8 cellular contexts compared by ENCODE assay signal in the genomic region with DNA sequence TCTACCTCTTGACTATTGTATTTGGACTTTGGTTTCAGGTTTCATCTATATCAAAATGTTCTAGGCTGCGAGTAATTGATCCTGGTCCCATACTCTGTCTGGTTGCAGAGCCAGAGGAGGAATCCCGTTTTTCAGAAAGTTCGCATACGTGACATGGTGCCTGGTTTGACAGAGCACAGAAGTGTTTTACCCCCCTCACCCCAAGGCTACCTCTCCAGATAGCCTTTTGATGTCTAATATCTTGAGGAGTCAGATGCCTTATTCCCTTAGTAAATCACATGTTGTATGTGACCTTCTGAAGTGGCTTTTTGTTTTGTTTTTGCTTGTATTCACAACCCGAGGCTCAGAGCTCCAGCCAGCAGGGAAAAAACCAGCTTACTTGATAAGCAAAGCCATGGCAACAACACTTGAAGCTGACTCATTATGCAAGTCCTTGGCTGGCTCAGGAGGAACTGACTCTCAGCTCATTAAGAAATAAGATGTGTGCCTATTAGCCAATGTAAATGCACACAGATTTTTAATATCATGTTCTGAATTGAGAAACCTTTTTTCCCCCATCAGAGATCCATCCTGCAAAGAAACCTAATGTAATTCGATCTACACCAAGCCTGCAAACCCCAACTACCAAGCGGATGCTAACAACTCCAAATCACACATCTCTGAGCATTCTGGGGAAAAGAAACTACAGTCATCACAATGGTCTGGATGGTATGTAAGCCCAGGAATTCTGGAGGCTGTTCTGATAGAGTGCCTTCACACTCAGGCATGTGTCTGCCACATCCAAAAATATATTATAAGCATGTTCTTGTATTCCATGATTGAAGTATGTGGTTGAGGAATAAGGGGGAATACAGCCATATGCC. TPM values are rescaled to one million over a fixed set of nuclear protein-coding genes. Genes with fewer than 3 reads are reported as not detected.
DNase-seq lines count a peak whose midpoint lies in the region; ATAC-seq and TF ChIP-seq lines count a peak whose summit lies in the region.

No MANE protein-coding gene starts in this region.

- no peaks in the 10 kb centered on the region for H3K36me3 ChIP-seq in testis (ENCODE audit: low read depth, missing control alignments)

- 46 to 48% methylated on average over 7 of the region's 7 CpGs for WGBS in testis, 2 donors

- peak; percentile 90 for ATAC-seq in Right ventricle myocardium inferior

- H3K9me3 ChIP-seq in testis: no peaks in the 10 kb centered on the region

- DNase-seq in Right ventricle myocardium inferior (ENCODE audit: missing footprints) (no peak), cardiac septum (ENCODE audit: low spot score) (no peak), HFF-Myc (ENCODE audit: extremely low read depth, low read depth) (peak; percentile 25), NAMALWA (ENCODE audit: low spot score) (peak; percentile 47), amniotic stem cell (lab: John Stamatoyannopoulos, UW) (peak; percentile 30), iris pigment epithelial cell (ENCODE audit: low read depth) (peak; percentile 99), testis (peak; percentile 77)
- DNase-seq in effector CD4-positive, alpha-beta T cell: no peak

- H3K27ac ChIP-seq in testis: peak overlapping the region in 1 of 2 donors; percentile 28

- H3K4me3 ChIP-seq in HFF-Myc (replicated peaks; ENCODE audit: low read depth, low read length) (no peak overlapping the region), testis (no peak overlapping the region)

- no peaks in the 10 kb centered on the region for H3K27me3 ChIP-seq in testis

- TF ChIP-seq POLR2A in testis (IDR thresholded peaks at IDR 0.05): no peak

- TF ChIP-seq CTCF in HFF-Myc (IDR thresholded peaks at IDR 0.05; ENCODE audit: low read depth, low read length, missing control alignments) (no peak), testis (IDR thresholded peaks at IDR 0.05) (no peak)

- no peaks in the 10 kb centered on the region for H3K4me1 ChIP-seq in testis

- intact Hi-C loops in Right ventricle myocardium inferior (cut with DNase I): no loop called here
- intact Hi-C loops in cardiac septum (cut with DNase I): no loop called here
- intact Hi-C loops in testis (cut with DNase I; ENCODE audit: low total_unique reads): no loop called here

RNA-seq across cellular contexts. Expression of a gene that starts 41.4 kb away (rescaled TPM):
- total RNA-seq in Right ventricle myocardium inferior: 0.43 TPM
- total RNA-seq in cardiac septum: 0.94 TPM
- 1 to 10 TPM; 1.3 to 2.0 TPM for total RNA-seq in testis
- polyA plus RNA-seq in testis (ENCODE audit: insufficient read depth, low read depth, low replicate concordance): 1.3 TPM

Comparison
In these comparisons a context has a peak if more than half of its experiments do, and no peak if none do; other contexts are left out.
1. DNase-seq: peak in HFF-Myc (single experiment), NAMALWA (single experiment), amniotic stem cell (single experiment), iris pigment epithelial cell (single experiment) and testis (single experiment); none in Right ventricle myocardium inferior (single experiment), cardiac septum (single experiment) and effector CD4-positive, alpha-beta T cell (single experiment).